ENCODE assay signal across 24 cellular contexts in genomic region chr7:106047818-106048490, GRCh38.
A peak's percentile ranks its signal among the peaks of the same experiment; 100 is the strongest.
DNase-seq lines count a peak whose midpoint lies in the region; ATAC-seq and TF ChIP-seq lines count a peak whose summit lies in the region.
"Had no signal": no experiment of that assay in that cellular context is flagged by ENCODE, and none has a peak within 500 bp of the region (broad histone marks: within the 10 kb centered on the region; RNA-seq: fewer than 3 reads in every experiment).

No MANE protein-coding gene starts in this region.

- H3K4me1 ChIP-seq in suprapubic skin: peaks cover 48% of the 10 kb centered on the region
- H3K4me1 ChIP-seq: SJSA1 had no signal

- no peaks in the 10 kb centered on the region for H3K9me3 ChIP-seq in suprapubic skin
- H3K9me3 ChIP-seq: esophagus muscularis mucosa, Peyer's patch, SJSA1 had no signal

- H3K4me3 ChIP-seq in epithelial cell of esophagus (ENCODE audit: low read length) (no peak overlapping the region), suprapubic skin (no peak overlapping the region)
- H3K4me3 ChIP-seq: esophagus muscularis mucosa, Peyer's patch, SJSA1 had no signal

- TF ChIP-seq CTCF in epithelial cell of esophagus (IDR thresholded peaks at IDR 0.05; ENCODE audit: insufficient read depth, low read depth, low read length, missing control alignments) (no peak), suprapubic skin (IDR thresholded peaks at IDR 0.05) (no peak)

- no peaks in the 10 kb centered on the region for H3K27me3 ChIP-seq in suprapubic skin
- H3K27me3 ChIP-seq: esophagus muscularis mucosa, Peyer's patch had no signal

- H3K27ac ChIP-seq in suprapubic skin: no peak overlapping the region
- H3K27ac ChIP-seq: esophagus muscularis mucosa, Peyer's patch, SJSA1 had no signal

- DNase-seq in DMS 273 treated with DMSO at 0.1 percent for 48 hours (lab: John Stamatoyannopoulos, UW) (peak; percentile 94), HPDE6-E6E7 (ENCODE audit: extremely low spot score) (peak; percentile 43), NCI-H345 (lab: John Stamatoyannopoulos, UW) (peak; percentile 48), epithelial cell of esophagus (ENCODE audit: low read depth) (peak; percentile 88), SKM-1 treated with dmso at 0.1 percent for 144 hours (lab: John Stamatoyannopoulos, UW; ENCODE audit: unreplicated experiment) (no peak), suprapubic skin (ENCODE audit: low spot score in 2 of 2) (no peak), Right ventricle myocardium superior (no peak)
- DNase-seq: activated CD4-positive, alpha-beta T cell treated with anti-CD3 and anti-CD28 coated beads for 1 hour; activated CD8-positive, alpha-beta T cell treated with anti-CD3 and anti-CD28 coated beads for 36 hours; activated effector memory CD4-positive, alpha-beta T cell treated with Interleukin-2 at 50 U/mL for 16 hours; activated T-cell treated with anti-CD3 and anti-CD28 coated beads for 4 hours; effector CD8-positive, alpha-beta T cell; H7; immature natural killer cell; natural killer cell; NCI-H1092 treated with DMSO at 0.1 percent for 48 hours; NCI-H510A; Peyer's patch; right cardiac atrium; stimulated activated CD4-positive, alpha-beta T cell treated with anti-CD3 and anti-CD28 coated beads, Interleukin-12 subunit alpha, Interleukin-12 subunit beta, amount 100 ng/mL, for 4 hours; stimulated activated CD4-positive, alpha-beta T cell treated with anti-CD3 and anti-CD28 coated beads, Interleukin-4, amount 100 ng/mL, for 24 hours; stimulated activated naive CD4-positive, alpha-beta T cell treated with Interleukin-2 at 50 U/mL for 16 hours had no signal

- intact Hi-C loops in Right ventricle myocardium superior (cut with DNase I): no loop called here

- WGBS in suprapubic skin: 49% methylated on average over 8 of the region's 8 CpGs

- H3K36me3 ChIP-seq in suprapubic skin: no peaks in the 10 kb centered on the region
- H3K36me3 ChIP-seq: esophagus muscularis mucosa, Peyer's patch, SJSA1 had no signal

- TF ChIP-seq EP300 in suprapubic skin (IDR thresholded peaks at IDR 0.05): no peak

- no peak for ATAC-seq in Right ventricle myocardium superior (ENCODE audit: poor library complexity)
- ATAC-seq: activated CD8-positive, alpha-beta T cell treated with anti-CD3 and anti-CD28 coated beads for 36 hours; natural killer cell; right cardiac atrium had no signal

- TF ChIP-seq POLR2A in suprapubic skin (IDR thresholded peaks at IDR 0.05): no peak

Comparison
In these comparisons a context has a peak if more than half of its experiments do, and no peak if none do; other contexts are left out.
1. DNase-seq: peak in DMS 273 treated with DMSO at 0.1 percent for 48 hours (single experiment), HPDE6-E6E7 (single experiment), NCI-H345 (single experiment) and epithelial cell of esophagus (single experiment); none in SKM-1 treated with dmso at 0.1 percent for 144 hours (single experiment), suprapubic skin (0 of 2) and Right ventricle myocardium superior (single experiment).